In the genomic region with DNA sequence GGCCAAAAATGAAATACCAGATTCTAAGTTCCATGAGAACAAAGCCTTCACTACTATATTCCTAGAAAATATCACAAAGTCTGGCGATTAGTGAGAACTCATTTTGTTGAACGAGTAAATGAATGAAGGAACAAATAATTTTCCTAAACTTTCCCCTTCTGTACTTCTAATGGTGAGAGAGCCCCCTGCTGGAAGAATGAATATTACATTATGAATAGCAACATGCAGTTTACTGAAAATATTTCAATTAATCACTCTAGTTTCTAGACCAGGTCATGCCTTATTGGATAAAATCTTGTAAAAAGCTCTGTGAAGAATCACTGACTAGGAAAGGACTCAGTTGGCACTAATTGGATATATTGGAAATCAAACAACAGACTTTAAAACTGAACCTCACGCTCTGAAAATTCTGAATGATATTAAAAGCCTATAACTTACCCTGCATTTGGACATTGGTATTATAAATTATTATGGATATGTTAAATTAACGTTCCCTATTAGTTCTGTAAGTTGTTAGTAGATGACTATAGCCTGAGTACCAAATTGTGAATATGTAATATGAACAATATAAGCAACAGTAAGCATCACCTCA, we compare ENCODE assay signal across 8 cellular contexts. TPM values are rescaled to one million over a fixed set of nuclear protein-coding genes. Genes with fewer than 3 reads are reported as not detected.
DNase-seq lines count a peak whose midpoint lies in the region; ATAC-seq and TF ChIP-seq lines count a peak whose summit lies in the region.

No MANE protein-coding gene starts in this region.

- H2AFZ ChIP-seq in ACC112 (ENCODE audit: low read length, unreplicated experiment) = peak overlapping the region; percentile 46

- peak; percentile 47 for ATAC-seq in GM18502 (IDR thresholded peaks at IDR 0.05; ENCODE audit: poor library complexity, unreplicated experiment)
- no peak for ATAC-seq in HG02884 (IDR thresholded peaks at IDR 0.05; ENCODE audit: unreplicated experiment)

- no peaks in the 10 kb centered on the region for H3K36me3 ChIP-seq in ACC112 (ENCODE audit: insufficient read depth, low read length)
- H3K36me3 ChIP-seq in adrenal gland (replicated peaks in 1 of 2) = no peaks in the 10 kb centered on the region
- no peaks in the 10 kb centered on the region for H3K36me3 ChIP-seq in testis (ENCODE audit: low read depth, missing control alignments)

- no peak overlapping the region for H3K27ac ChIP-seq in ACC112 (ENCODE audit: low read depth, low read length)
- H3K27ac ChIP-seq in adrenal gland = no peak overlapping the region
- no peak overlapping the region for H3K27ac ChIP-seq in testis

- TF ChIP-seq CTCF in adrenal gland (IDR thresholded peaks at IDR 0.05) (peak; percentile 69 to 89 (median 76)), testis (IDR thresholded peaks at IDR 0.05) (peak; percentile 49 to 78 (median 55))

- H3K9me3 ChIP-seq in adrenal gland (replicated peaks in 1 of 3) (no peaks in the 10 kb centered on the region), testis (no peaks in the 10 kb centered on the region)

- H3K4me3 ChIP-seq in ACC112 (ENCODE audit: low read depth, low read length) = no peak overlapping the region
- H3K4me3 ChIP-seq in adrenal gland = no peak overlapping the region
- no peak overlapping the region for H3K4me3 ChIP-seq in testis

- H3K4me1 ChIP-seq in ACC112 (ENCODE audit: control insufficient read depth, insufficient read depth, low read length, unreplicated experiment) = no peaks in the 10 kb centered on the region
- H3K4me1 ChIP-seq in adrenal gland (replicated peaks in 1 of 2) = no peaks in the 10 kb centered on the region
- H3K4me1 ChIP-seq in testis = no peaks in the 10 kb centered on the region

- H3K79me2 ChIP-seq in ACC112 (ENCODE audit: control insufficient read depth, insufficient read depth, low read length, unreplicated experiment) = no peaks in the 10 kb centered on the region

- intact Hi-C loops in adrenal gland (cut with DNase I) (loop anchor here (2.0 to 10.0 kb wide), 4 partner anchors 207 to 335 kb away; no protein-coding TSS in a partner anchor), testis (cut with DNase I; ENCODE audit: low total_unique reads) (loop anchor here (5.0 kb wide), 1 partner anchor 207 kb away; no protein-coding TSS in a partner anchor)

- WGBS in adrenal gland, 4 donors = 22 to 26% (median 25%) methylated on average over 4 of the region's 4 CpGs
- WGBS in testis, 2 donors = 41 to 44% methylated on average over 4 of the region's 4 CpGs

- H3K27me3 ChIP-seq in ACC112 (ENCODE audit: insufficient read depth, low read length) (peaks cover 11% of the 10 kb centered on the region), adrenal gland (no peaks in the 10 kb centered on the region), testis (no peaks in the 10 kb centered on the region)

- TF ChIP-seq POLR2A in adrenal gland (IDR thresholded peaks at IDR 0.05) (no peak), testis (IDR thresholded peaks at IDR 0.05) (no peak)

- DNase-seq in NCI-H2107 (lab: John Stamatoyannopoulos, UW) = peak; percentile 27
- no peak for DNase-seq in adrenal gland
- peak; percentile 23 for DNase-seq in iPS-NIHi11 (ENCODE audit: low spot score)
- no peak for DNase-seq in testis
- DNase-seq in T1000 (lab: John Stamatoyannopoulos, UW) = no peak

RNA-seq across cellular contexts. Expression of gene MTPN, which starts 32.4 kb away (rescaled TPM):
- total RNA-seq in adrenal gland (100 to 1,000 TPM in 2 of 8 donors, 10 to 100 TPM in 6; 53.8 to 116 (median 91.0) TPM), testis (100 to 1,000 TPM; 141 to 144 TPM)
- polyA plus RNA-seq in adrenal gland (10 to 100 TPM; 16.7 to 90.6 (median 29.7) TPM), testis (ENCODE audit: insufficient read depth, low read depth, low replicate concordance) (142 TPM)

Comparison
In these comparisons a context has a peak if more than half of its experiments do, and no peak if none do; other contexts are left out.
1. DNase-seq: peak in NCI-H2107 (single experiment) and iPS-NIHi11 (single experiment); none in adrenal gland (0 of 7), testis (single experiment) and T1000 (single experiment).